7 cellular contexts compared by ENCODE assay signal in genomic region chr10:68079434-68079833, GRCh38. TPM values are rescaled to one million over a fixed set of nuclear protein-coding genes. Genes with fewer than 3 reads are reported as not detected.
"Had no signal": no experiment of that assay in that cellular context is flagged by ENCODE, and none has a peak within 500 bp of the region (broad histone marks: within the 10 kb centered on the region; RNA-seq: fewer than 3 reads in every experiment).

No MANE protein-coding gene starts in this region.

- DNase-seq: GDM1, GF-D8 had no signal

- ATAC-seq: GM12878 had no signal

- FAIRE-seq: GM12878, GM12891, GM12892, GM18507 had no signal

- H3K4me3 ChIP-seq: GM12878 had no signal

RNA-seq across cellular contexts. Expression of gene MYPN, which starts 29.9 kb away (rescaled TPM):
- total RNA-seq: G401, GM12878 had no signal
